ENCODE assay signal across 24 cellular contexts in genomic region chr4:38921151-38921550, GRCh38.
"Had no signal": no experiment of that assay in that cellular context is flagged by ENCODE, and none has a peak within 500 bp of the region (broad histone marks: within the 10 kb centered on the region; RNA-seq: fewer than 3 reads in every experiment).

No MANE protein-coding gene starts in this region.

- H3K9me3 Mint-ChIP-seq: dendritic cell treated with granulocyte-macrophage colony-stimulating factor and Interleukin-4, amounts not matched to agents 40 ng/mL and 50 ng/mL, for 4 days; effector memory CD8-positive, alpha-beta T cell; immature natural killer cell; memory B cell; naive B cell; nephron; stimulated activated naive B cell treated with anti-CD40 and anti-IgM and Interleukin-4, amounts not matched to agents 10 μg/mL and 1 μg/mL and 100 μg/mL, for 72 hours; stimulated activated naive CD8-positive, alpha-beta T cell treated with anti-CD3 and anti-CD28 coated beads, Interleukin-15, amount 100 ng/mL, for 72 hours had no signal

- ATAC-seq: effector memory CD8-positive, alpha-beta T cell; foreskin keratinocyte; left cardiac atrium; psoas muscle; sciatic nerve; stimulated activated naive B cell treated with anti-CD40 and anti-IgM and Interleukin-4, amounts not matched to agents 10 μg/mL and 1 μg/mL and 100 μg/mL, for 72 hours; stimulated activated naive CD8-positive, alpha-beta T cell treated with anti-CD3 and anti-CD28 coated beads, Interleukin-15, amount 100 ng/mL, for 72 hours; upper lobe of right lung had no signal

- H3K4me3 ChIP-seq: esophagus muscularis mucosa, left ventricle myocardium inferior, lower lobe of right lung, psoas muscle, skin epidermis, testis, tibial nerve, upper lobe of right lung, vagina had no signal

- H3K27me3 Mint-ChIP-seq: dendritic cell treated with granulocyte-macrophage colony-stimulating factor and Interleukin-4, amounts not matched to agents 40 ng/mL and 50 ng/mL, for 4 days; memory B cell; naive B cell; stimulated activated naive B cell treated with anti-CD40 and anti-IgM and Interleukin-4, amounts not matched to agents 10 μg/mL and 1 μg/mL and 100 μg/mL, for 72 hours had no signal

- H3K4me3 Mint-ChIP-seq: dendritic cell treated with granulocyte-macrophage colony-stimulating factor and Interleukin-4, amounts not matched to agents 40 ng/mL and 50 ng/mL, for 4 days; effector memory CD8-positive, alpha-beta T cell; immature natural killer cell; naive B cell; nephron; stimulated activated naive B cell treated with anti-CD40 and anti-IgM and Interleukin-4, amounts not matched to agents 10 μg/mL and 1 μg/mL and 100 μg/mL, for 72 hours; stimulated activated naive CD8-positive, alpha-beta T cell treated with anti-CD3 and anti-CD28 coated beads, Interleukin-15, amount 100 ng/mL, for 72 hours had no signal

- DNase-seq: effector memory CD8-positive, alpha-beta T cell; foreskin keratinocyte; immature natural killer cell; kidney; left cardiac atrium; left ventricle myocardium inferior; lower lobe of right lung; midbrain; naive B cell; psoas muscle; stimulated activated CD4-positive, alpha-beta T cell treated with anti-CD3 and anti-CD28 coated beads, Interleukin-2, amount 100 ng/mL, for 24 hours; stimulated activated CD4-positive, alpha-beta T cell treated with anti-CD3 and anti-CD28 coated beads, Interleukin-4, amount 100 ng/mL, for 4 hours; stimulated activated naive B cell treated with anti-CD40 and anti-IgM and Interleukin-4, amounts not matched to agents 10 μg/mL and 1 μg/mL and 100 μg/mL, for 72 hours; stimulated activated naive CD8-positive, alpha-beta T cell treated with anti-CD3 and anti-CD28 coated beads, Interleukin-15, amount 100 ng/mL, for 72 hours; testis; upper lobe of right lung had no signal

- H3K27ac Mint-ChIP-seq: dendritic cell treated with granulocyte-macrophage colony-stimulating factor and Interleukin-4, amounts not matched to agents 40 ng/mL and 50 ng/mL, for 4 days; effector memory CD8-positive, alpha-beta T cell; immature natural killer cell; memory B cell; nephron; stimulated activated naive CD8-positive, alpha-beta T cell treated with anti-CD3 and anti-CD28 coated beads, Interleukin-15, amount 100 ng/mL, for 72 hours had no signal

- H3K4me1 Mint-ChIP-seq: immature natural killer cell; stimulated activated naive CD8-positive, alpha-beta T cell treated with anti-CD3 and anti-CD28 coated beads, Interleukin-15, amount 100 ng/mL, for 72 hours had no signal

- H3K36me3 Mint-ChIP-seq: immature natural killer cell, naive B cell had no signal
